Comparison of ENCODE assay signal across 9 cellular contexts in the genomic region with DNA sequence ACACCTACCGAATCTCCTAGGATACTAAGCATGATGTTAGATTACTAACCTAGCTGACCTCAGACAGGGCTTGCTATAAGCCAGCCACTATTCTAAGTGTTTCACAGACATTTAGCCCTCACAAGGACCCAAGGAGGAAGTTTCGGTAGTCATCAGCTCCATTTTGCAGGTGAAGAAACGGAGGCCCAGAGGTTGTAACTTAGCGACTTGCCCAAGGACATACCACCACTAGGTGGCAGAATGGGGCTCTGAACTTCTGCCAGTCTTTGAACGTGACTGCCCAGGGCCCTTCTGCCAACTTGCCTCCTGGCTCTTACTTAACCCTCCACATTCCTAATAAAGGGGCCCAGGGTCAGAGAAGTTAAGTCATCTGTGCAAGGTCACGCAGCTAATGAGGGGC.
DNase-seq lines count a peak whose midpoint lies in the region; ATAC-seq, FAIRE-seq and TF ChIP-seq lines count a peak whose summit lies in the region.
"Had no signal": no experiment of that assay in that cellular context is flagged by ENCODE, and none has a peak within 500 bp of the region (broad histone marks: within the 10 kb centered on the region; RNA-seq: fewer than 3 reads in every experiment).

No MANE protein-coding gene starts in this region.

- no peaks in the 10 kb centered on the region for H3K4me1 Mint-ChIP-seq in CD4-positive, alpha-beta memory T cell
- no peaks in the 10 kb centered on the region for H3K4me1 Mint-ChIP-seq in stimulated activated naive B cell treated with anti-CD40 and anti-IgM and Interleukin-4, amounts not matched to agents 10 μg/mL and 1 μg/mL and 100 μg/mL, for 72 hours
- H3K4me1 Mint-ChIP-seq: IgD-negative memory B cell had no signal

- H3K36me3 ChIP-seq in CD4-positive, alpha-beta memory T cell (ENCODE audit: insufficient read depth, low read length), result no peaks in the 10 kb centered on the region
- H3K36me3 ChIP-seq in OCI-LY7 (ENCODE audit: insufficient read depth, low read length), result no peaks in the 10 kb centered on the region

- peak; percentile 27 for FAIRE-seq in H54 (lab: Jason Lieb, UNC)

- no peak overlapping the region for H2AFZ ChIP-seq in OCI-LY7 (ENCODE audit: low read length)

- CTCF ChIA-PET in CD4-positive, alpha-beta memory T cell (lab: Charles Lee; ENCODE audit: partially characterized antibody), result interaction anchor here (1.2 to 5.3 kb wide), 4 partner anchors 9 to 283 kb away, joined by 3 to 41 read pairs (median 4); no protein-coding TSS in a partner anchor
- CTCF ChIA-PET in OCI-LY7 (lab: Charles Lee; ENCODE audit: unreplicated experiment), result no interaction called here

- no peak overlapping the region for H3K4me3 ChIP-seq in CD4-positive, alpha-beta memory T cell (ENCODE audit: low read length in 2 of 2)
- no peak overlapping the region for H3K4me3 ChIP-seq in OCI-LY7 (ENCODE audit: low read depth, low read length, poor library complexity, severe bottlenecking)

- H3K9me3 ChIP-seq in CD4-positive, alpha-beta memory T cell (ENCODE audit: control insufficient read depth in 1 of 2, low read length in 2 of 2), result no peaks in the 10 kb centered on the region
- H3K9me3 ChIP-seq in OCI-LY7 (ENCODE audit: low read length), result no peaks in the 10 kb centered on the region

- no peaks in the 10 kb centered on the region for H3K79me2 ChIP-seq in OCI-LY7 (ENCODE audit: insufficient read depth, low read depth, low read length)

- no peak overlapping the region for H3K27ac Mint-ChIP-seq in CD4-positive, alpha-beta memory T cell
- no peak overlapping the region for H3K27ac Mint-ChIP-seq in stimulated activated naive B cell treated with anti-CD40 and anti-IgM and Interleukin-4, amounts not matched to agents 10 μg/mL and 1 μg/mL and 100 μg/mL, for 72 hours
- H3K27ac Mint-ChIP-seq: IgD-negative memory B cell had no signal

- BruUV-seq in OCI-LY7 (replicated peaks; lab: Mats Ljungman, UMichigan), result no TSS peak

- no peaks in the 10 kb centered on the region for H4K20me1 ChIP-seq in OCI-LY7 (ENCODE audit: insufficient read depth, low read length)

- peak; percentile 78 for TF ChIP-seq CTCF in OCI-LY7 (conservative IDR thresholded peaks at IDR 0.05; ENCODE audit: low read length)

- H3K9me2 ChIP-seq in OCI-LY7 (ENCODE audit: insufficient read depth, low read length), result no peaks in the 10 kb centered on the region

- intact Hi-C loops in CD4-positive, alpha-beta memory T cell (cut with micrococcal nuclease), result no loop called here
- intact Hi-C loops in OCI-LY7 (cut with micrococcal nuclease; ENCODE audit: unreplicated experiment), result loop anchor here (1.0 to 5.0 kb wide), 3 partner anchors 137 to 282 kb away; no protein-coding TSS in a partner anchor

- H3K4me3 Mint-ChIP-seq in CD4-positive, alpha-beta memory T cell, result no peak overlapping the region
- no peak overlapping the region for H3K4me3 Mint-ChIP-seq in stimulated activated naive B cell treated with anti-CD40 and anti-IgM and Interleukin-4, amounts not matched to agents 10 μg/mL and 1 μg/mL and 100 μg/mL, for 72 hours
- H3K4me3 Mint-ChIP-seq: IgD-negative memory B cell had no signal

- H3K27ac ChIP-seq in CD4-positive, alpha-beta memory T cell (ENCODE audit: low read depth, low read length), result no peak overlapping the region
- H3K27ac ChIP-seq in OCI-LY7 (ENCODE audit: low read depth, low read length, poor library complexity, severe bottlenecking), result no peak overlapping the region

- no peaks in the 10 kb centered on the region for H3K36me3 Mint-ChIP-seq in CD4-positive, alpha-beta memory T cell
- H3K36me3 Mint-ChIP-seq in stimulated activated naive B cell treated with anti-CD40 and anti-IgM and Interleukin-4, amounts not matched to agents 10 μg/mL and 1 μg/mL and 100 μg/mL, for 72 hours, result no peaks in the 10 kb centered on the region
- H3K36me3 Mint-ChIP-seq: IgD-negative memory B cell had no signal

- POLR2A ChIA-PET in CD4-positive, alpha-beta memory T cell (lab: Charles Lee; ENCODE audit: partially characterized antibody), result no interaction called here
- POLR2A ChIA-PET in OCI-LY7 (lab: Charles Lee), result no interaction called here

- no peak for ATAC-seq in stimulated activated naive B cell treated with anti-CD40 and anti-IgM and Interleukin-4, amounts not matched to agents 10 μg/mL and 1 μg/mL and 100 μg/mL, for 72 hours (replicated peaks)
- no peak for ATAC-seq in HG02678 (IDR thresholded peaks at IDR 0.05; ENCODE audit: unreplicated experiment)
- no peak for ATAC-seq in HG03135 (IDR thresholded peaks at IDR 0.05; ENCODE audit: unreplicated experiment)

- H3K27me3 ChIP-seq in CD4-positive, alpha-beta memory T cell (ENCODE audit: insufficient read depth, low read length), result no peaks in the 10 kb centered on the region

- no peak for TF ChIP-seq POLR2A in H54 (IDR thresholded peaks at IDR 0.05; ENCODE audit: low read depth, low read length)

- H3K4me1 ChIP-seq in CD4-positive, alpha-beta memory T cell (ENCODE audit: insufficient read depth, low read length), result no peaks in the 10 kb centered on the region
- no peaks in the 10 kb centered on the region for H3K4me1 ChIP-seq in OCI-LY7 (ENCODE audit: insufficient read depth, low read length, poor library complexity, severe bottlenecking)

- H3K9me3 Mint-ChIP-seq in CD4-positive, alpha-beta memory T cell, result no peaks in the 10 kb centered on the region
- peaks cover 0 to 1% of the 10 kb centered on the region in 2 donors for H3K9me3 Mint-ChIP-seq in stimulated activated naive B cell treated with anti-CD40 and anti-IgM and Interleukin-4, amounts not matched to agents 10 μg/mL and 1 μg/mL and 100 μg/mL, for 72 hours

- peak in 4 of 5 donors; percentile 9 to 15 (median 14) for DNase-seq in CD4-positive, alpha-beta memory T cell
- DNase-seq in H54 (ENCODE audit: insufficient read length, low spot score) (peak; percentile 50), OCI-LY7 (ENCODE audit: low spot score) (peak; percentile 46), kidney tubule cell (ENCODE audit: low spot score) (peak; percentile 55)
- DNase-seq in activated naive CD4-positive, alpha-beta T cell treated with anti-CD3 and anti-CD28 coated beads, Interleukin-2, amount 50 U/mL, for 16 hours, result peak; percentile 49
- DNase-seq in stimulated activated naive B cell treated with anti-CD40 and anti-IgM and Interleukin-4, amounts not matched to agents 10 μg/mL and 1 μg/mL and 100 μg/mL, for 72 hours, result peak; percentile 26

- no peak overlapping the region for H3K4me2 ChIP-seq in OCI-LY7 (ENCODE audit: low read length)

- peaks cover 5 to 8% of the 10 kb centered on the region in 2 donors for H3K27me3 Mint-ChIP-seq in CD4-positive, alpha-beta memory T cell
- H3K27me3 Mint-ChIP-seq in stimulated activated naive B cell treated with anti-CD40 and anti-IgM and Interleukin-4, amounts not matched to agents 10 μg/mL and 1 μg/mL and 100 μg/mL, for 72 hours, result peaks cover 11% of the 10 kb centered on the region in 2 donors
